25 cellular contexts compared by ENCODE assay signal in genomic region chr2:230732914-230733401, GRCh38. TPM values are rescaled to one million over a fixed set of nuclear protein-coding genes. Genes with fewer than 3 reads are reported as not detected.
DNase-seq lines count a peak whose midpoint lies in the region; ATAC-seq and TF ChIP-seq lines count a peak whose summit lies in the region.
"Had no signal": no experiment of that assay in that cellular context is flagged by ENCODE, and none has a peak within 500 bp of the region (broad histone marks: within the 10 kb centered on the region; RNA-seq: fewer than 3 reads in every experiment).

No MANE protein-coding gene starts in this region.

- peaks cover 21% of the 10 kb centered on the region for H3K36me3 Mint-ChIP-seq in CD4-positive, alpha-beta T cell (ENCODE audit: low read depth)
- H3K36me3 Mint-ChIP-seq in CD8-positive, alpha-beta memory T cell: peaks cover 0 to 10% (median 5%) of the 10 kb centered on the region in 3 donors
- H3K36me3 Mint-ChIP-seq in activated T-helper 1 cell treated with anti-CD3 and anti-CD28 coated beads, Interleukin-12 subunit alpha, Interleukin-12 subunit beta, Interleukin-2, Interleukin-4 antibody, amounts not matched to agents 30 ng/mL and 10 ng/mL and 1 ng/mL, durations not matched to agents 14 hours and 24 hours and 36 hours (ENCODE audit: low read depth): peaks cover 21% of the 10 kb centered on the region
- no peaks in the 10 kb centered on the region for H3K36me3 Mint-ChIP-seq in naive B cell
- H3K36me3 Mint-ChIP-seq: natural killer cell treated with Interleukin-12 subunit alpha and Interleukin-12 subunit beta and Interleukin-15 and Interleukin-18, amount 100 ng/mL, for 72 hours; stimulated activated memory B cell treated with anti-CD40 and anti-IgM and Interleukin-4, amounts not matched to agents 10 μg/mL and 1 μg/mL and 100 μg/mL, for 72 hours had no signal

- H3K4me1 Mint-ChIP-seq in CD4-positive, alpha-beta T cell (ENCODE audit: low read depth): peaks cover 81% of the 10 kb centered on the region
- peaks cover 60 to 87% (median 79%) of the 10 kb centered on the region in 3 donors for H3K4me1 Mint-ChIP-seq in CD8-positive, alpha-beta memory T cell
- H3K4me1 Mint-ChIP-seq in activated T-helper 1 cell treated with anti-CD3 and anti-CD28 coated beads, Interleukin-12 subunit alpha, Interleukin-12 subunit beta, Interleukin-2, Interleukin-4 antibody, amounts not matched to agents 30 ng/mL and 10 ng/mL and 1 ng/mL, durations not matched to agents 14 hours and 24 hours and 36 hours (ENCODE audit: low read depth): peaks cover 67% of the 10 kb centered on the region
- peaks cover 47 to 74% (median 59%) of the 10 kb centered on the region in 3 donors for H3K4me1 Mint-ChIP-seq in naive B cell

- no peaks in the 10 kb centered on the region for H3K9me3 ChIP-seq in CD4-positive, alpha-beta T cell (ENCODE audit: control insufficient read depth, low read length)
- no peaks in the 10 kb centered on the region for H3K9me3 ChIP-seq in CD8-positive, alpha-beta memory T cell (ENCODE audit: low read length)
- H3K9me3 ChIP-seq: BLaER1, lower lobe of right lung, MG63, transverse colon had no signal

- H3K4me3 ChIP-seq in CD8-positive, alpha-beta memory T cell (ENCODE audit: low read length): no peak overlapping the region
- H3K4me3 ChIP-seq: BLaER1, lower lobe of right lung, MG63, SK-N-MC, transverse colon had no signal

- no peaks in the 10 kb centered on the region for H3K27me3 Mint-ChIP-seq in CD4-positive, alpha-beta T cell
- H3K27me3 Mint-ChIP-seq in CD8-positive, alpha-beta memory T cell: no peaks in the 10 kb centered on the region
- H3K27me3 Mint-ChIP-seq in activated T-helper 1 cell treated with anti-CD3 and anti-CD28 coated beads, Interleukin-12 subunit alpha, Interleukin-12 subunit beta, Interleukin-2, Interleukin-4 antibody, amounts not matched to agents 30 ng/mL and 10 ng/mL and 1 ng/mL, durations not matched to agents 14 hours and 24 hours and 36 hours (ENCODE audit: insufficient read depth): no peaks in the 10 kb centered on the region
- no peaks in the 10 kb centered on the region for H3K27me3 Mint-ChIP-seq in naive B cell
- H3K27me3 Mint-ChIP-seq: natural killer cell treated with Interleukin-12 subunit alpha and Interleukin-12 subunit beta and Interleukin-15 and Interleukin-18, amount 100 ng/mL, for 72 hours; stimulated activated memory B cell treated with anti-CD40 and anti-IgM and Interleukin-4, amounts not matched to agents 10 μg/mL and 1 μg/mL and 100 μg/mL, for 72 hours had no signal

- TF ChIP-seq CTCF in CD4-positive, alpha-beta T cell (IDR thresholded peaks at IDR 0.05): no peak

- intact Hi-C loops in CD4-positive, alpha-beta T cell (cut with DNase I, micrococcal nuclease): no loop called here
- intact Hi-C loops in activated T-helper 1 cell treated with anti-CD3 and anti-CD28 coated beads, Interleukin-12 subunit alpha, Interleukin-12 subunit beta, Interleukin-2, Interleukin-4 antibody, amounts not matched to agents 30 ng/mL and 10 ng/mL and 1 ng/mL, durations not matched to agents 14 hours and 24 hours and 36 hours (cut with micrococcal nuclease): no loop called here

- ATAC-seq in CD4-positive, alpha-beta T cell (ENCODE audit: poor library complexity): no peak
- no peak for ATAC-seq in naive B cell (ENCODE audit: low read depth in 2 of 2)
- ATAC-seq in GM21717 (IDR thresholded peaks at IDR 0.05; ENCODE audit: unreplicated experiment): no peak
- ATAC-seq: activated naive CD4-positive, alpha-beta T cell treated with anti-CD3 and anti-CD28 coated beads, Interleukin-2, amount 50 U/mL, for 72 hours; lower lobe of right lung; natural killer cell treated with Interleukin-12 subunit alpha and Interleukin-12 subunit beta and Interleukin-15 and Interleukin-18, amount 100 ng/mL, for 72 hours; stimulated activated memory B cell treated with anti-CD40 and anti-IgM and Interleukin-4, amounts not matched to agents 10 μg/mL and 1 μg/mL and 100 μg/mL, for 72 hours had no signal

- H3K4me1 ChIP-seq in CD8-positive, alpha-beta memory T cell (ENCODE audit: insufficient read depth, low read length): peaks cover 82% of the 10 kb centered on the region

- POLR2A ChIA-PET in CD4-positive, alpha-beta T cell (lab: Charles Lee): interaction anchor here (1.2 kb wide), 1 partner anchor 10 kb away, joined by 3 read pairs; no protein-coding TSS in a partner anchor
- POLR2A ChIA-PET in CD8-positive, alpha-beta memory T cell (lab: Charles Lee): interaction anchor here (0.6 kb wide), 1 partner anchor 90 kb away, joined by 3 read pairs; no protein-coding TSS in a partner anchor

- no peak overlapping the region for H3K27ac ChIP-seq in CD4-positive, alpha-beta T cell (ENCODE audit: low read depth, low read length)
- no peak overlapping the region for H3K27ac ChIP-seq in CD8-positive, alpha-beta memory T cell (ENCODE audit: low read depth, low read length)
- H3K27ac ChIP-seq: BLaER1, lower lobe of right lung, SK-N-MC, transverse colon had no signal

- CTCF ChIA-PET in CD4-positive, alpha-beta T cell (lab: Charles Lee): no interaction called here
- CTCF ChIA-PET in CD8-positive, alpha-beta memory T cell (lab: Charles Lee): no interaction called here

- H3K4me3 Mint-ChIP-seq in CD4-positive, alpha-beta T cell: peak overlapping the region; percentile 54
- peak overlapping the region in 3 of 7 donors; percentile 23 to 58 (median 52) for H3K4me3 Mint-ChIP-seq in CD8-positive, alpha-beta memory T cell
- no peak overlapping the region for H3K4me3 Mint-ChIP-seq in activated T-helper 1 cell treated with anti-CD3 and anti-CD28 coated beads, Interleukin-12 subunit alpha, Interleukin-12 subunit beta, Interleukin-2, Interleukin-4 antibody, amounts not matched to agents 30 ng/mL and 10 ng/mL and 1 ng/mL, durations not matched to agents 14 hours and 24 hours and 36 hours
- H3K4me3 Mint-ChIP-seq in naive B cell: no peak overlapping the region
- H3K4me3 Mint-ChIP-seq: HFFc6; natural killer cell treated with Interleukin-12 subunit alpha and Interleukin-12 subunit beta and Interleukin-15 and Interleukin-18, amount 100 ng/mL, for 72 hours; stimulated activated memory B cell treated with anti-CD40 and anti-IgM and Interleukin-4, amounts not matched to agents 10 μg/mL and 1 μg/mL and 100 μg/mL, for 72 hours had no signal

- peak overlapping the region; percentile 49 for H3K27ac Mint-ChIP-seq in CD4-positive, alpha-beta T cell
- H3K27ac Mint-ChIP-seq in CD8-positive, alpha-beta memory T cell: peak overlapping the region in 5 of 8 donors; percentile 0 to 62 (median 25)
- H3K27ac Mint-ChIP-seq in activated T-helper 1 cell treated with anti-CD3 and anti-CD28 coated beads, Interleukin-12 subunit alpha, Interleukin-12 subunit beta, Interleukin-2, Interleukin-4 antibody, amounts not matched to agents 30 ng/mL and 10 ng/mL and 1 ng/mL, durations not matched to agents 14 hours and 24 hours and 36 hours: peak overlapping the region; percentile 53
- H3K27ac Mint-ChIP-seq in naive B cell: peak overlapping the region in 4 of 6 donors; percentile 3 to 41 (median 34)
- H3K27ac Mint-ChIP-seq: HFFc6; natural killer cell treated with Interleukin-12 subunit alpha and Interleukin-12 subunit beta and Interleukin-15 and Interleukin-18, amount 100 ng/mL, for 72 hours; stimulated activated memory B cell treated with anti-CD40 and anti-IgM and Interleukin-4, amounts not matched to agents 10 μg/mL and 1 μg/mL and 100 μg/mL, for 72 hours had no signal

- H3K9me3 Mint-ChIP-seq in CD4-positive, alpha-beta T cell: no peaks in the 10 kb centered on the region
- H3K9me3 Mint-ChIP-seq in CD8-positive, alpha-beta memory T cell: no peaks in the 10 kb centered on the region
- no peaks in the 10 kb centered on the region for H3K9me3 Mint-ChIP-seq in activated T-helper 1 cell treated with anti-CD3 and anti-CD28 coated beads, Interleukin-12 subunit alpha, Interleukin-12 subunit beta, Interleukin-2, Interleukin-4 antibody, amounts not matched to agents 30 ng/mL and 10 ng/mL and 1 ng/mL, durations not matched to agents 14 hours and 24 hours and 36 hours
- H3K9me3 Mint-ChIP-seq in naive B cell: no peaks in the 10 kb centered on the region
- H3K9me3 Mint-ChIP-seq: activated naive CD4-positive, alpha-beta T cell treated with anti-CD3 and anti-CD28 coated beads, Interleukin-2, amount 50 U/mL, for 72 hours; HFFc6; natural killer cell treated with Interleukin-12 subunit alpha and Interleukin-12 subunit beta and Interleukin-15 and Interleukin-18, amount 100 ng/mL, for 72 hours; stimulated activated memory B cell treated with anti-CD40 and anti-IgM and Interleukin-4, amounts not matched to agents 10 μg/mL and 1 μg/mL and 100 μg/mL, for 72 hours had no signal

- no peaks in the 10 kb centered on the region for H3K27me3 ChIP-seq in CD4-positive, alpha-beta T cell (ENCODE audit: control insufficient read depth, insufficient read depth, low read length)
- no peaks in the 10 kb centered on the region for H3K27me3 ChIP-seq in CD8-positive, alpha-beta memory T cell (ENCODE audit: insufficient read depth, low read length, poor library complexity, severe bottlenecking)
- H3K27me3 ChIP-seq: BLaER1, MG63, transverse colon had no signal

- DNase-seq in CD4-positive, alpha-beta T cell: no peak
- DNase-seq in CD8-positive, alpha-beta memory T cell: no peak
- DNase-seq in activated T-helper 1 cell treated with anti-CD3 and anti-CD28 coated beads, Interleukin-12 subunit alpha, Interleukin-12 subunit beta, Interleukin-2, Interleukin-4 antibody, amounts not matched to agents 30 ng/mL and 10 ng/mL and 1 ng/mL, durations not matched to agents 14 hours and 24 hours and 36 hours (ENCODE audit: low spot score): no peak
- DNase-seq in naive B cell: no peak
- DNase-seq in NCI-H69 (lab: John Stamatoyannopoulos, UW): no peak
- DNase-seq in activated CD4-positive, alpha-beta T cell treated with anti-CD3 and anti-CD28 coated beads for 4 hours: no peak
- DNase-seq: activated CD4-positive, alpha-beta T cell treated with anti-CD3 and anti-CD28 coated beads for 48 hours; anterior cingulate cortex; DMS79; HFFc6; hypothalamus; KG1; lower lobe of right lung; MG63; NCI-H1105 treated with DMSO at 0.1 percent for 48 hours; NCI-H1930; NCI-H510A treated with DMSO at 0.1 percent for 48 hours; OCI-M1; transverse colon had no signal

- no peaks in the 10 kb centered on the region for H3K36me3 ChIP-seq in CD8-positive, alpha-beta memory T cell (ENCODE audit: insufficient read depth, low read length)
- H3K36me3 ChIP-seq: lower lobe of right lung, transverse colon had no signal

RNA-seq across cellular contexts. Expression of gene CAB39, which starts 20.3 kb away (rescaled TPM):
- 10 to 100 TPM; 44.8 to 45.3 TPM for total RNA-seq in CD4-positive, alpha-beta T cell
- total RNA-seq in CD8-positive, alpha-beta memory T cell: 100 to 1,000 TPM; 136 to 147 TPM
- polyA plus RNA-seq in CD8-positive, alpha-beta memory T cell: 80.8 TPM
- 168 and 170 TPM in 2 replicates for total RNA-seq in activated T-helper 1 cell treated with anti-CD3 and anti-CD28 coated beads, Interleukin-12 subunit alpha, Interleukin-12 subunit beta, Interleukin-2, Interleukin-4 antibody, amounts not matched to agents 30 ng/mL and 10 ng/mL and 1 ng/mL, durations not matched to agents 14 hours and 24 hours and 36 hours
- polyA plus RNA-seq in naive B cell (ENCODE audit: low read depth in 6 of 6): 10 to 100 TPM; 28.6 to 53.0 (median 43.6) TPM
